Comparison of ENCODE assay signal across 10 cellular contexts in the genomic region with DNA sequence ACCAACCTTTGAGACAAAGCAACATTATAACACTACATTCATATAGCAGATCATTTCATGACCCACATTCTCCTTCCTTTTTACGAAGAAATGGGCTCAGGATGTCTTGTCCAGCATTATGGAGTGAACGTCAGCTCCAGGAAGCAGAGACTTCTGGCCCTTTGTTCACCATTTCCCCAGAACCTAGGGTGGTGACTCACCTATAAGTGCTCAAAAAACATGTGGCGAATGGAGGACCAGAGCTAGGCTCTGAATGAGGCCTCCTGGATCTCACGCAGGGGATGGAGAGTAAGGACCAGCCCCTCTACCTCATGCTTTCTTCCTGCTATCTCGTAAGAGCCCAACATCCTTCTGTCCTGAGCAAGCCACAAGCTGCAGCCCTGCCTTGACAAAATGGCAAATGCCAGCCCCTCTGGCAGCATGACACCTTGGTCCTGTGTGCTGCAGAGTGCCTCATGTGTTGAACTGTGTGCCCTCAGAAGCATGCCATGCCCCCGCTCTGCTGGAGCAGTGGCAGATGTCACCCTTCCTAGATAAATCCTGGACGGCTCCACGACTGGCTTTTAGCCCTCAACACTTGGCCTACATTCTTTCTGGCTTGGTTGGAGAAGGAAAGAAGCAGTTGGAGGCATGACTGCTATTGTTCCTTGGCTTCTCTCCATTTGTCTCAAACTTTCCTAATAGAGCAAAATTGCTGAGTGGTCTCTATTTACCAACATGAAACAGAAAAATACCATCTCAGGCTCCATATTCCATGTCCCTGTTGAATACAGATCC. TPM values are rescaled to one million over a fixed set of nuclear protein-coding genes. Genes with fewer than 3 reads are reported as not detected.
DNase-seq lines count a peak whose midpoint lies in the region; TF ChIP-seq lines count a peak whose summit lies in the region.
"Had no signal": no experiment of that assay in that cellular context is flagged by ENCODE, and none has a peak within 500 bp of the region (broad histone marks: within the 10 kb centered on the region; RNA-seq: fewer than 3 reads in every experiment).

No MANE protein-coding gene starts in this region.

- peak; percentile 60 for DNase-seq in AG10803 (ENCODE audit: low read depth)
- peak in 1 of 3 donors; percentile 34 for DNase-seq in Peyer's patch
- peak; percentile 74 for DNase-seq in fibroblast of mammary gland (ENCODE audit: low read depth)
- DNase-seq in nephron progenitor cell, result no peak
- DNase-seq in kidney tubule cell (ENCODE audit: low spot score), result no peak
- no peak for DNase-seq in type B pancreatic cell (ENCODE audit: extremely low spot score, unreplicated experiment)
- no peak for DNase-seq in effector memory CD4-positive, alpha-beta T cell
- DNase-seq in NCI-H2107 (lab: John Stamatoyannopoulos, UW), result no peak
- DNase-seq: Caco-2; naive thymus-derived CD4-positive, alpha-beta T cell had no signal

- peak overlapping the region; percentile 31 for H3K4me3 Mint-ChIP-seq in nephron progenitor cell
- H3K4me3 Mint-ChIP-seq in type B pancreatic cell, result no peak overlapping the region
- H3K4me3 Mint-ChIP-seq: naive thymus-derived CD4-positive, alpha-beta T cell had no signal

- no peak for TF ChIP-seq POLR2A in Peyer's patch (IDR thresholded peaks at IDR 0.05)

- no peaks in the 10 kb centered on the region for H3K27me3 ChIP-seq in Peyer's patch
- H3K27me3 ChIP-seq in effector memory CD4-positive, alpha-beta T cell (replicated peaks; ENCODE audit: control insufficient read depth, insufficient read depth, low read length, poor library complexity, severe bottlenecking), result no peaks in the 10 kb centered on the region

- H3K9me3 ChIP-seq in Peyer's patch, result no peaks in the 10 kb centered on the region
- no peaks in the 10 kb centered on the region for H3K9me3 ChIP-seq in effector memory CD4-positive, alpha-beta T cell (ENCODE audit: control insufficient read depth, low read length)
- H3K9me3 ChIP-seq: Caco-2 had no signal

- H3K27me3 Mint-ChIP-seq in nephron progenitor cell (ENCODE audit: low read depth, poor library complexity) (no peaks in the 10 kb centered on the region), type B pancreatic cell (no peaks in the 10 kb centered on the region)
- H3K27me3 Mint-ChIP-seq: naive thymus-derived CD4-positive, alpha-beta T cell had no signal

- peaks cover 0 to 2% (median 0%) of the 10 kb centered on the region in 3 donors for H3K36me3 ChIP-seq in Peyer's patch
- peaks cover 12% of the 10 kb centered on the region for H3K36me3 ChIP-seq in effector memory CD4-positive, alpha-beta T cell (ENCODE audit: control insufficient read depth, insufficient read depth, low read length)

- peaks cover 0 to 36% (median 0%) of the 10 kb centered on the region in 4 donors for H3K4me1 ChIP-seq in Peyer's patch
- H3K4me1 ChIP-seq in effector memory CD4-positive, alpha-beta T cell (ENCODE audit: control insufficient read depth, insufficient read depth, low read length, poor library complexity, severe bottlenecking), result no peaks in the 10 kb centered on the region

- peak overlapping the region; percentile 95 for H3K27ac Mint-ChIP-seq in nephron progenitor cell
- H3K27ac Mint-ChIP-seq in type B pancreatic cell, result no peak overlapping the region

- H3K27ac ChIP-seq in Peyer's patch, result peak overlapping the region in 3 of 4 donors; percentile 38 to 65 (median 52)
- H3K27ac ChIP-seq in effector memory CD4-positive, alpha-beta T cell (ENCODE audit: insufficient read depth, low read length, poor library complexity, severe bottlenecking), result no peak overlapping the region

- TF ChIP-seq CTCF in AG10803 (conservative IDR thresholded peaks at IDR 0.05; ENCODE audit: low read length) (no peak), Peyer's patch (IDR thresholded peaks at IDR 0.05) (no peak), fibroblast of mammary gland (conservative IDR thresholded peaks at IDR 0.05; ENCODE audit: control insufficient read depth, insufficient read depth, low read depth, low read length) (no peak), nephron progenitor cell (IDR thresholded peaks at IDR 0.05) (no peak), type B pancreatic cell (conservative IDR thresholded peaks at IDR 0.05) (no peak)

- H3K4me1 Mint-ChIP-seq in nephron progenitor cell (peaks cover 75% of the 10 kb centered on the region), type B pancreatic cell (ENCODE audit: unreplicated experiment) (peaks cover 45% of the 10 kb centered on the region)

- H3K9me3 Mint-ChIP-seq in nephron progenitor cell (no peaks in the 10 kb centered on the region), type B pancreatic cell (no peaks in the 10 kb centered on the region)

- H3K36me3 Mint-ChIP-seq in nephron progenitor cell (ENCODE audit: low read depth), result peaks cover 31% of the 10 kb centered on the region
- H3K36me3 Mint-ChIP-seq in type B pancreatic cell, result peaks cover 15% of the 10 kb centered on the region

- no peak overlapping the region for H3K4me3 ChIP-seq in AG10803 (ENCODE audit: low read length)
- H3K4me3 ChIP-seq in Peyer's patch, result no peak overlapping the region
- no peak overlapping the region for H3K4me3 ChIP-seq in fibroblast of mammary gland (ENCODE audit: control insufficient read depth, low read depth, low read length)
- no peak overlapping the region for H3K4me3 ChIP-seq in effector memory CD4-positive, alpha-beta T cell (ENCODE audit: insufficient read depth, low read depth, low read length, poor library complexity, severe bottlenecking)

RNA-seq across cellular contexts. Expression of a gene that starts 6.5 kb away (rescaled TPM):
- 10 to 100 TPM in 1 of 4 donors, 1 to 10 TPM in 3; 1.1 to 14.0 (median 8.6) TPM for total RNA-seq in Peyer's patch
- total RNA-seq in type B pancreatic cell (ENCODE audit: low replicate concordance), result 18.6 and 19.1 TPM in 2 replicates

RNA-seq across cellular contexts. Expression of a gene that starts 45.1 kb away (rescaled TPM):
- total RNA-seq in Peyer's patch, result 10 to 100 TPM in 1 of 4 donors, 1 to 10 TPM in 3; 6.7 to 23.9 (median 7.9) TPM
- 9.8 and 17.6 TPM in 2 replicates for total RNA-seq in type B pancreatic cell (ENCODE audit: low replicate concordance)

Comparison
In these comparisons a context has a peak if more than half of its experiments do, and no peak if none do; other contexts are left out.
1. DNase-seq: peak in AG10803 (single experiment) and fibroblast of mammary gland (single experiment); none in nephron progenitor cell (single experiment), kidney tubule cell (single experiment), type B pancreatic cell (single experiment), effector memory CD4-positive, alpha-beta T cell (0 of 3) and NCI-H2107 (single experiment).